In the genomic region with DNA sequence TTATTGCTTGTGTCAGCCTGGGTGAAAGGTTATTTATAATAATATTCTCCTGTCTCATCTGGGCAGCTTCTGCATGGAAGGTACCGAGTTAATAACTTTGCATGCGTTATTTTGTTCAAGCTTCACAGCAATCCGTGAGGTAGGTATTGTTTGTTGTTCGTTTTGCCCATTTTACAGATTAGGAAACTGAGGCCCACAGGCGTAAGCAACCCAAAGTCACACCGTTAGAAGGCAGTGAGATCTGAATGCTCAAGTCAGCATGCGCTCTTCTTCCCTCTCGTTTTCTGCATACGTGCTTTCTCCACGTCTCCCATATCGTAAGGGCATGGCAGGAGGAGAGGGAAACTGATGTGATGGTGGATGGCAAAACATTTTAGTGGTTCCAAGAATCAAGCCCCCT, we compare ENCODE assay signal across 25 cellular contexts. TPM values are rescaled to one million over a fixed set of nuclear protein-coding genes. Genes with fewer than 3 reads are reported as not detected.
DNase-seq lines count a peak whose midpoint lies in the region; ATAC-seq, FAIRE-seq and TF ChIP-seq lines count a peak whose summit lies in the region.
"Had no signal": no experiment of that assay in that cellular context is flagged by ENCODE, and none has a peak within 500 bp of the region (broad histone marks: within the 10 kb centered on the region; RNA-seq: fewer than 3 reads in every experiment).

No MANE protein-coding gene starts in this region.

- no peak for DNase-seq in H9
- DNase-seq in bronchial epithelial cell (ENCODE audit: low read depth): no peak
- no peak for DNase-seq in esophagus squamous epithelium (lab: John Stamatoyannopoulos, UW)
- no peak for DNase-seq in GM13977 (ENCODE audit: low spot score)
- no peak for DNase-seq in RKO (ENCODE audit: low spot score)
- DNase-seq: 8988T; ACHN; C1 segment of cervical spinal cord; Calu3; CD4-positive, alpha-beta memory T cell; COR-L47; DMS53; DMS79 treated with DMSO at 0.1 percent for 48 hours; GF-D8; GM23248; HFFc6 had no signal

- no peak overlapping the region for H4K5ac ChIP-seq in H9 (ENCODE audit: insufficient read length, low read depth, low read length)

- no peaks in the 10 kb centered on the region for H3K27me3 ChIP-seq in H9 (ENCODE audit: insufficient read depth, low read length)
- H3K27me3 ChIP-seq in bronchial epithelial cell (ENCODE audit: control insufficient read depth, insufficient read depth, low read length): no peaks in the 10 kb centered on the region
- no peaks in the 10 kb centered on the region for H3K27me3 ChIP-seq in esophagus squamous epithelium

- no peak overlapping the region for H3K14ac ChIP-seq in H9 (ENCODE audit: insufficient read depth, low read length)

- peaks cover 29 to 30% of the 10 kb centered on the region in 2 experiments for H3K4me1 Mint-ChIP-seq in H9

- no peak overlapping the region for H3T11ph ChIP-seq in H9 (ENCODE audit: low read length)

- no peak overlapping the region for H2AK5ac ChIP-seq in H9 (ENCODE audit: insufficient read length, low read length)

- H4K91ac ChIP-seq in H9 (ENCODE audit: insufficient read length, low read depth, low read length): no peak overlapping the region

- H3K9me3 ChIP-seq in H9 (ENCODE audit: control insufficient read depth, low read depth, low read length) (peaks cover 2% of the 10 kb centered on the region), esophagus squamous epithelium (no peaks in the 10 kb centered on the region)
- H3K9me3 ChIP-seq: HAP-1 had no signal

- H3K27me3 Mint-ChIP-seq in H9 (ENCODE audit: low read depth): no peaks in the 10 kb centered on the region; the same call in 1 of the 2 replicates
- H3K27me3 Mint-ChIP-seq: CD4-positive, alpha-beta memory T cell had no signal

- no CpG with 5 or more reads among the region's 11 CpGs for WGBS in H9 (ENCODE audit: extremely low coverage, insufficient read length, low lambda C conversion rate)
- 88 to 91% methylated on average over 11 of the region's 11 CpGs for WGBS in esophagus squamous epithelium, 2 donors
- WGBS in urinary bladder: 92% methylated on average over 11 of the region's 11 CpGs

- H3K4me3 ChIP-seq in bronchial epithelial cell (ENCODE audit: low read depth, low read length): no peak overlapping the region
- no peak overlapping the region for H3K4me3 ChIP-seq in esophagus squamous epithelium
- no peak overlapping the region for H3K4me3 ChIP-seq in urinary bladder (ENCODE audit: low read depth, low read length)
- H3K4me3 ChIP-seq: A549, GM23248, HAP-1 had no signal

- H2BK15ac ChIP-seq in H9 (ENCODE audit: low read depth, low read length): no peak overlapping the region

- no peak overlapping the region for H2BK12ac ChIP-seq in H9 (ENCODE audit: insufficient read length, low read depth, low read length)

- H3K79me2 ChIP-seq in H9 (ENCODE audit: insufficient read depth, low read length): no peaks in the 10 kb centered on the region

- H2AFZ ChIP-seq in H9 (ENCODE audit: low read length): no peak overlapping the region
- H2AFZ ChIP-seq: GM23248 had no signal

- H3K9ac ChIP-seq in H9 (ENCODE audit: extremely low read depth, insufficient read length, low read length): no peak overlapping the region
- H3K9ac ChIP-seq: GM23248 had no signal

- H3K18ac ChIP-seq in H9 (ENCODE audit: insufficient read length, low read depth, low read length): no peak overlapping the region

- H3K36me3 ChIP-seq in bronchial epithelial cell (ENCODE audit: control insufficient read depth, insufficient read depth, low read length) (no peaks in the 10 kb centered on the region), esophagus squamous epithelium (peaks cover 0 to 34% (median 0%) of the 10 kb centered on the region in 3 donors), urinary bladder (ENCODE audit: insufficient read depth) (no peaks in the 10 kb centered on the region)
- H3K36me3 ChIP-seq: HAP-1 had no signal

- TF ChIP-seq CTCF in H9 (conservative IDR thresholded peaks at IDR 0.05): no peak
- TF ChIP-seq CTCF in bronchial epithelial cell (IDR thresholded peaks at IDR 0.05; ENCODE audit: insufficient read depth, low read length, severe bottlenecking): no peak
- TF ChIP-seq CTCF in esophagus squamous epithelium (IDR thresholded peaks at IDR 0.05): no peak
- TF ChIP-seq CTCF in GM13977 (IDR thresholded peaks at IDR 0.05; ENCODE audit: extremely low read depth, insufficient read depth, missing control alignments): no peak

- intact Hi-C loops in esophagus squamous epithelium (cut with DNase I): no loop called here

- H3K27ac ChIP-seq in H9 (ENCODE audit: insufficient read length, low read depth, low read length): no peak overlapping the region
- H3K27ac ChIP-seq in esophagus squamous epithelium: peak overlapping the region; percentile 21 to 78 (median 55)
- H3K27ac ChIP-seq in urinary bladder (ENCODE audit: low read depth): peak overlapping the region; percentile 19
- H3K27ac ChIP-seq: A549, GM23248 had no signal

- H3K4ac ChIP-seq in H9 (ENCODE audit: low read depth, low read length): no peak overlapping the region

- no peaks in the 10 kb centered on the region for H4K20me1 ChIP-seq in H9 (ENCODE audit: control insufficient read depth, insufficient read depth, insufficient read length)

- H2BK20ac ChIP-seq in H9 (ENCODE audit: low read depth, low read length, poor library complexity, severe bottlenecking): no peak overlapping the region

- H3K4me3 Mint-ChIP-seq in H9: no peak overlapping the region
- H3K4me3 Mint-ChIP-seq: CD4-positive, alpha-beta memory T cell; HFFc6 had no signal

- no peak for TF ChIP-seq POLR2A in esophagus squamous epithelium (IDR thresholded peaks at IDR 0.05)

- H3K36me3 Mint-ChIP-seq in H9 (ENCODE audit: insufficient read depth in 1 of 3, low read depth in 3 of 3): peaks cover 11 to 18% (median 16%) of the 10 kb centered on the region in 3 experiments

- in situ Hi-C loops in GM13977 (cut with MboI; ENCODE audit: low pct_unique_long_range_greater_than_20kb, low sequenced_read_pairs, unreplicated experiment): no loop called here

- no peak overlapping the region for H3K4me2 ChIP-seq in H9 (ENCODE audit: insufficient read depth, insufficient read length, low read length)
- H3K4me2 ChIP-seq: A549 had no signal

- no peaks in the 10 kb centered on the region for H3K4me1 ChIP-seq in H9 (ENCODE audit: insufficient read depth, low read length)
- H3K4me1 ChIP-seq in esophagus squamous epithelium: peaks cover 11 to 25% (median 15%) of the 10 kb centered on the region in 3 donors
- H3K4me1 ChIP-seq in urinary bladder (ENCODE audit: insufficient read depth): no peaks in the 10 kb centered on the region
- H3K4me1 ChIP-seq: A549, HAP-1 had no signal

- no peak overlapping the region for H3K56ac ChIP-seq in H9 (ENCODE audit: insufficient read length, low read depth, low read length)

- peaks cover 7% of the 10 kb centered on the region in 2 experiments for H3K9me3 Mint-ChIP-seq in H9
- H3K9me3 Mint-ChIP-seq: HFFc6 had no signal

- no peak overlapping the region for H4K8ac ChIP-seq in H9 (replicated peaks; ENCODE audit: insufficient read length, low read depth, low read length)

- no peak overlapping the region for H3K23ac ChIP-seq in H9 (ENCODE audit: insufficient read length, low read depth, low read length)

- H3K79me1 ChIP-seq in H9 (ENCODE audit: insufficient read depth, low read depth, low read length, poor library complexity, severe bottlenecking): no peaks in the 10 kb centered on the region

- no peak overlapping the region for H2BK120ac ChIP-seq in H9 (ENCODE audit: low read depth, low read length, poor library complexity, severe bottlenecking)

- H3K27ac Mint-ChIP-seq in H9: peak overlapping the region; percentile 51 to 80 (median 66); a peak in 3 of 7 replicates
- H3K27ac Mint-ChIP-seq: HFFc6 had no signal

- no peak overlapping the region for H2BK5ac ChIP-seq in H9 (ENCODE audit: insufficient read length, low read length)

- FAIRE-seq in bronchial epithelial cell (lab: Jason Lieb, UNC): peak; percentile 92
- FAIRE-seq: A549, GM12891, GM19239 had no signal

- ATAC-seq in HG03159 (IDR thresholded peaks at IDR 0.05; ENCODE audit: unreplicated experiment): no peak
- ATAC-seq: A549 had no signal

- H3K23me2 ChIP-seq in H9 (ENCODE audit: insufficient read length, low read depth, low read length, poor library complexity, severe bottlenecking): no peaks in the 10 kb centered on the region

RNA-seq across cellular contexts. Expression of a gene that starts 34.1 kb away (rescaled TPM):
- total RNA-seq in H9 (2021): 25.1 and 29.6 TPM in 2 replicates
- 14.0 and 17.8 TPM in 2 replicates for total RNA-seq in bronchial epithelial cell
- total RNA-seq in esophagus squamous epithelium: 10 to 100 TPM; 13.9 to 41.1 (median 24.3) TPM
- 6.6 TPM for total RNA-seq in urinary bladder
- polyA plus RNA-seq in urinary bladder: 15.8 TPM

RNA-seq across cellular contexts. Expression of a gene that starts 45.9 kb away (rescaled TPM):
- total RNA-seq in H9 (2021) (14.9 and 15.3 TPM in 2 replicates), bronchial epithelial cell (0.51 and 2.1 TPM in 2 replicates), esophagus squamous epithelium (1 to 10 TPM in 2 of 4 donors, under 1 TPM in 2; 0.59 to 2.3 (median 1.2) TPM), urinary bladder (not detected)
- polyA plus RNA-seq in urinary bladder: not detected
- total RNA-seq: Calu3; CD4-positive, alpha-beta memory T cell; Daoy; GM23248; H4; HFFc6 had no signal
- polyA plus RNA-seq: BJ; CD4-positive, alpha-beta memory T cell; GM23248 had no signal
